8 cellular contexts compared by ENCODE assay signal in the genomic region with DNA sequence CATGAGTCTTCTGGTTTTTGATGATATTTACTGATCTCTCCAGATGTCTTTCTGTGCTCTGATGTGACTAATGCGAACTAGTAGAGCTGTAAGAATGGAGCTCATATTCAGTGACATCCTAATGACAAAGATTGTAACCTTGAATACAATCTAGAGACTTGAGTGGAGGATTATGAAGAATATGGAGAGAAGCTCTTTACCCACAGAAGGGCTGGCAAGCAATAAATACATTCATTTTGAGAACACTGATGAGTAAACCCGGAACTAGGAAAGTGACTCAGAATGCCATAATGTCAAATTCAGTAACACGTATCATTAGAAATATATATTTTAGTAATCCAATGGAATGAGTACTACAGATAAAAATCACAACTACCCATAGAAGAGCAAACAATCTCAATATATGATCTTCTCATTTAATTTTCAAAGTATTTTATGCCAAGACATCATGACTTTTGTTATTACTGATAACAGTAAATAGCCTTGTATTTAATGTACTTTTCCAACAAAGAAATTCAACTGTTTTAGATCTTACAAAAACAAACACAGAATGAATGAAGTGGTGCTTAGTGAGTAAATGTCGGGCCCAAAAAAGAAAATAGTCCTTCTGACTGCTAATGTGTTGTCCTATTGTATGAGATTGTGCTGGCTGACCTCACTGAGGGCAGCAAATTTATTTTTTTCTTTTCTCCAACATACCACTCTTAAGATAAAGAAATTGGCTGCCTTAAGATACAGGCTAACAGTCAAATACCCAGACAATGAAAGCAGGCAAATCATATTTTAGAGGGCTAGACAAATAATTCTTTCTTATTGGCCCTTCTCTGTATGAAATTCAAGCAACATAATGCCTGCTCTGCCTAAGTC. TPM values are rescaled to one million over a fixed set of nuclear protein-coding genes. Genes with fewer than 3 reads are reported as not detected.
DNase-seq lines count a peak whose midpoint lies in the region; ATAC-seq and TF ChIP-seq lines count a peak whose summit lies in the region.

No MANE protein-coding gene starts in this region.

- peak; percentile 51 to 65 for ATAC-seq in right cardiac atrium
- ATAC-seq in heart left ventricle, result no peak
- peak; percentile 68 for ATAC-seq in HG03135 (IDR thresholded peaks at IDR 0.05; ENCODE audit: unreplicated experiment)
- no peak for ATAC-seq in naive thymus-derived CD4-positive, alpha-beta T cell

- H3K9me3 ChIP-seq in right cardiac atrium (ENCODE audit: control insufficient read depth, low read length) (no peaks in the 10 kb centered on the region), heart left ventricle (no peaks in the 10 kb centered on the region)
- H3K9me3 ChIP-seq in naive thymus-derived CD4-positive, alpha-beta T cell (ENCODE audit: control insufficient read depth in 2 of 3, low read length in 3 of 3), result no peaks in the 10 kb centered on the region

- no peak for DNase-seq in right cardiac atrium
- no peak for DNase-seq in heart left ventricle
- DNase-seq in astrocyte of the spinal cord (ENCODE audit: low read depth, low spot score), result peak; percentile 49
- DNase-seq in NCI-H146 (lab: John Stamatoyannopoulos, UW), result no peak
- no peak for DNase-seq in naive thymus-derived CD4-positive, alpha-beta T cell
- no peak for DNase-seq in LoVo (ENCODE audit: low spot score)
- DNase-seq in NCI-H1694 treated with DMSO at 0.1 percent for 48 hours (lab: John Stamatoyannopoulos, UW), result no peak

- H3K27ac ChIP-seq in right cardiac atrium (ENCODE audit: low read length) (no peak overlapping the region), heart left ventricle (no peak overlapping the region)
- no peak overlapping the region for H3K27ac ChIP-seq in naive thymus-derived CD4-positive, alpha-beta T cell (ENCODE audit: low read depth, low read length)

- H3K4me3 ChIP-seq in right cardiac atrium (ENCODE audit: low read length) (no peak overlapping the region), heart left ventricle (no peak overlapping the region), astrocyte of the spinal cord (ENCODE audit: low read depth, low read length) (no peak overlapping the region)
- H3K4me3 ChIP-seq in naive thymus-derived CD4-positive, alpha-beta T cell (ENCODE audit: low read length), result no peak overlapping the region

- CTCF ChIA-PET in naive thymus-derived CD4-positive, alpha-beta T cell (lab: Charles Lee), result no interaction called here

- H3K27me3 ChIP-seq in right cardiac atrium (ENCODE audit: control insufficient read depth, insufficient read depth) (no peaks in the 10 kb centered on the region), heart left ventricle (peaks cover 0 to 4% (median 0%) of the 10 kb centered on the region in 9 donors)
- H3K27me3 ChIP-seq in naive thymus-derived CD4-positive, alpha-beta T cell (ENCODE audit: control insufficient read depth in 2 of 2, insufficient read depth in 2 of 2, low read length in 2 of 2), result no peaks in the 10 kb centered on the region

- peaks cover 0 to 18% (median 0%) of the 10 kb centered on the region in 7 donors for H3K4me1 Mint-ChIP-seq in naive thymus-derived CD4-positive, alpha-beta T cell

- no peak for TF ChIP-seq CTCF in heart left ventricle (IDR thresholded peaks at IDR 0.05)
- TF ChIP-seq CTCF in astrocyte of the spinal cord (IDR thresholded peaks at IDR 0.05; ENCODE audit: low read depth, low read length), result no peak

- H3K27ac Mint-ChIP-seq in naive thymus-derived CD4-positive, alpha-beta T cell, result peak overlapping the region in 1 of 9 donors; percentile 87

- no peaks in the 10 kb centered on the region for H3K4me1 ChIP-seq in right cardiac atrium (ENCODE audit: control insufficient read depth, insufficient read depth, low read length)
- peaks cover 0 to 7% (median 0%) of the 10 kb centered on the region in 12 donors for H3K4me1 ChIP-seq in heart left ventricle
- H3K4me1 ChIP-seq in naive thymus-derived CD4-positive, alpha-beta T cell (ENCODE audit: control insufficient read depth in 2 of 2, insufficient read depth in 2 of 2, low read length in 2 of 2), result no peaks in the 10 kb centered on the region

- WGBS in right cardiac atrium, result 78% methylated on average over 4 of the region's 4 CpGs
- 67 to 89% (median 78%) methylated on average over 4 of the region's 4 CpGs for WGBS in heart left ventricle, 4 donors

- H3K27me3 Mint-ChIP-seq in naive thymus-derived CD4-positive, alpha-beta T cell, result peaks cover 0 to 5% (median 0%) of the 10 kb centered on the region in 5 donors

- no peak for TF ChIP-seq POLR2A in heart left ventricle (IDR thresholded peaks at IDR 0.05)

- H3K4me3 Mint-ChIP-seq in naive thymus-derived CD4-positive, alpha-beta T cell, result peak overlapping the region in 1 of 10 donors; percentile 24

- peaks cover 0 to 8% (median 0%) of the 10 kb centered on the region in 11 donors for H3K9me3 Mint-ChIP-seq in naive thymus-derived CD4-positive, alpha-beta T cell

- H3K36me3 Mint-ChIP-seq in naive thymus-derived CD4-positive, alpha-beta T cell, result peaks cover 0 to 8% (median 0%) of the 10 kb centered on the region in 5 donors

- intact Hi-C loops in right cardiac atrium (cut with DNase I) (no loop called here), heart left ventricle (cut with DNase I) (no loop called here)
- intact Hi-C loops in naive thymus-derived CD4-positive, alpha-beta T cell (cut with micrococcal nuclease), result loop anchor here in 1 of 2 donors (5.0 kb wide), 1 partner anchor 50 kb away; a partner anchor contains a TSS

- in situ Hi-C loops in astrocyte of the spinal cord (cut with HindIII; ENCODE audit: low sequenced_read_pairs), result no loop called here

- H3K36me3 ChIP-seq in heart left ventricle, result peaks cover 0 to 21% (median 0%) of the 10 kb centered on the region in 9 donors
- H3K36me3 ChIP-seq in naive thymus-derived CD4-positive, alpha-beta T cell (ENCODE audit: control insufficient read depth in 2 of 3, insufficient read depth in 3 of 3, low read length in 3 of 3), result no peaks in the 10 kb centered on the region

- POLR2A ChIA-PET in naive thymus-derived CD4-positive, alpha-beta T cell (lab: Charles Lee), result no interaction called here

RNA-seq across cellular contexts. Expression of a gene that starts 49.2 kb away (rescaled TPM):
- total RNA-seq in right cardiac atrium (10 to 100 TPM; 15.5 to 21.1 (median 19.2) TPM), heart left ventricle (10 to 100 TPM; 16.1 to 28.1 (median 18.5) TPM)
- polyA plus RNA-seq in right cardiac atrium (19.3 TPM), heart left ventricle (10 to 100 TPM; 22.3 to 26.1 TPM)
- total RNA-seq in naive thymus-derived CD4-positive, alpha-beta T cell, result 10 to 100 TPM; 13.1 to 30.6 (median 19.7) TPM
- polyA plus RNA-seq in naive thymus-derived CD4-positive, alpha-beta T cell, result 10 to 100 TPM; 11.9 to 14.8 TPM

Comparison
In these comparisons a context has a peak if more than half of its experiments do, and no peak if none do; other contexts are left out.
1. ATAC-seq: peak in right cardiac atrium (2 of 2) and HG03135 (single experiment); none in heart left ventricle (0 of 4) and naive thymus-derived CD4-positive, alpha-beta T cell (single experiment).